Comparison of ENCODE assay signal across 11 cellular contexts in the genomic region with DNA sequence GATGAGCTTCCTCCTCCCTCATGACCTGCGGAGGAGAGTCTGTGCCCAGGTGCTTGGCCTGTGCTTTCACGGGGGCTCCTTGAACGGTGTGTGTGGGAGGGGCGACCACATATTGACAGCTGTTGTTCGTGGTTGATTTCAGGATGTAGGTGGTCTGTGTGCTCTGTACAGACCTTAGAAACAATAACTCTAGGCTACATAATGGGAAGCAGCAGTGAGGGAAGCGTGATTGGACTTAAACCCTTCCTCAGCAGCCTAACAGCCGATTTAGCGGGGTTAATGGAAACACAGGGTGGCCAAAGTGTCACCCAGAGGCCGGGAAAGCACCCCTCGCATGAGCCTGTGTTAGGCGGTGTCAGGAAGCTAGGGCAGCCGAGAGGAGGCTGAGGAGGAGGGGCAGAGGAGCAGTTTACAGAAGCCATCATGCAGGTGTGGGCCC. TPM values are rescaled to one million over a fixed set of nuclear protein-coding genes. Genes with fewer than 3 reads are reported as not detected.
DNase-seq lines count a peak whose midpoint lies in the region; ATAC-seq, FAIRE-seq and TF ChIP-seq lines count a peak whose summit lies in the region.
"Had no signal": no experiment of that assay in that cellular context is flagged by ENCODE, and none has a peak within 500 bp of the region (broad histone marks: within the 10 kb centered on the region; RNA-seq: fewer than 3 reads in every experiment).

No MANE protein-coding gene starts in this region.

- FAIRE-seq in GM12878 (lab: Jason Lieb, UNC) = no peak
- FAIRE-seq: bronchial epithelial cell had no signal

- SMC1A ChIA-PET in GM12878 (lab: Charles Lee; ENCODE audit: uncharacterized antibody, unreplicated experiment) = interaction anchor here (0.9 to 2.3 kb wide), 7 partner anchors 16 to 318 kb away, joined by 3 to 6 read pairs (median 4); a partner anchor contains a TSS

- ATAC-seq in GM21381 (IDR thresholded peaks at IDR 0.05; ENCODE audit: unreplicated experiment) (peak; percentile 64), GM12878 (peak; percentile 95), HG03280 (IDR thresholded peaks at IDR 0.05; ENCODE audit: unreplicated experiment) (no peak)

- no peaks in the 10 kb centered on the region for H3K9me3 ChIP-seq in BLaER1
- no peaks in the 10 kb centered on the region for H3K9me3 ChIP-seq in GM12878 (replicated peaks; ENCODE audit: control insufficient read depth, insufficient read depth, low read length)
- H3K9me3 ChIP-seq in right atrium auricular region = no peaks in the 10 kb centered on the region
- no peaks in the 10 kb centered on the region for H3K9me3 ChIP-seq in esophagus squamous epithelium
- H3K9me3 ChIP-seq: thoracic aorta had no signal

- peaks cover 23% of the 10 kb centered on the region; the same call in 1 of the 2 replicates for H4K20me1 ChIP-seq in BLaER1
- no peaks in the 10 kb centered on the region for H4K20me1 ChIP-seq in GM12878 (ENCODE audit: control insufficient read depth, insufficient read depth)

- H3K27ac ChIP-seq in BLaER1 (peak overlapping the region; percentile 67), GM12878 (ENCODE audit: control insufficient read depth, insufficient read depth) (no peak overlapping the region), right atrium auricular region (no peak overlapping the region), esophagus squamous epithelium (no peak overlapping the region)
- H3K27ac ChIP-seq: C4-2B, thoracic aorta had no signal

- H3K9ac ChIP-seq in BLaER1 = peak overlapping the region; percentile 56
- no peak overlapping the region for H3K9ac ChIP-seq in GM12878 (ENCODE audit: control insufficient read depth, insufficient read depth, low read length)

- CTCF ChIA-PET in GM12878 (lab: Yijun Ruan, JAX) = interaction anchor here (0.7 to 1.5 kb wide), 3 partner anchors 8 to 548 kb away, joined by 3 read pairs; no protein-coding TSS in a partner anchor

- WGBS in GM12878 (ENCODE audit: insufficient coverage, insufficient replicate concordance, low lambda C conversion rate, missing lambda C conversion rate) = 21% methylated on average over 12 of the region's 12 CpGs
- 49 to 68% methylated on average over 8 of the region's 12 CpGs for WGBS in esophagus squamous epithelium, 2 donors

- H3K4me2 ChIP-seq in BLaER1 = peak overlapping the region; percentile 87
- H3K4me2 ChIP-seq in GM12878 (ENCODE audit: control insufficient read depth, insufficient read depth) = 0 out of 2 replicates have a peak overlapping the region, but pooled peaks have one; percentile 40

- no peak for TF ChIP-seq CTCF in NB4 (IDR thresholded peaks at IDR 0.05; ENCODE audit: low read depth, low read length)
- no peak for TF ChIP-seq CTCF in GM12878 (IDR thresholded peaks at IDR 0.05 in 2 of 3, conservative IDR thresholded peaks at IDR 0.05 in 1 of 3; ENCODE audit: control insufficient read depth in 2 of 3, extremely low read depth in 1 of 3, insufficient read depth in 1 of 3, low read depth in 3 of 3, low read length in 3 of 3)
- no peak for TF ChIP-seq CTCF in right atrium auricular region (IDR thresholded peaks at IDR 0.05)
- TF ChIP-seq CTCF in esophagus squamous epithelium (IDR thresholded peaks at IDR 0.05) = no peak

- peaks cover 77% of the 10 kb centered on the region for H3K4me1 ChIP-seq in BLaER1
- H3K4me1 ChIP-seq in GM12878 (ENCODE audit: control insufficient read depth, insufficient read depth, low read length) = peaks cover 10% of the 10 kb centered on the region
- H3K4me1 ChIP-seq in right atrium auricular region = no peaks in the 10 kb centered on the region
- no peaks in the 10 kb centered on the region for H3K4me1 ChIP-seq in esophagus squamous epithelium

- H3K27me3 ChIP-seq in BLaER1 (no peaks in the 10 kb centered on the region), GM12878 (replicated peaks in 1 of 2; ENCODE audit: control insufficient read depth in 2 of 2, insufficient read depth in 2 of 2, low read length in 1 of 2) (no peaks in the 10 kb centered on the region), right atrium auricular region (no peaks in the 10 kb centered on the region), esophagus squamous epithelium (no peaks in the 10 kb centered on the region)

- H3K4me3 ChIP-seq in BLaER1 = peak overlapping the region; percentile 51
- H3K4me3 ChIP-seq in NB4 (ENCODE audit: low read depth, low read length) = no peak overlapping the region
- no peak overlapping the region for H3K4me3 ChIP-seq in GM12878
- H3K4me3 ChIP-seq in right atrium auricular region = no peak overlapping the region
- H3K4me3 ChIP-seq in esophagus squamous epithelium = no peak overlapping the region
- H3K4me3 ChIP-seq: thoracic aorta had no signal

- DNase-seq in NB4 (ENCODE audit: low read depth) (peak; percentile 67), GM12878 (ENCODE audit: low read depth, low spot score) (peak; percentile 4), right atrium auricular region (ENCODE audit: low spot score) (no peak), hippocampal formation (lab: John Stamatoyannopoulos, UW) (no peak), esophagus squamous epithelium (lab: John Stamatoyannopoulos, UW) (no peak)

- no TSS peak for BruUV-seq in GM12878 (replicated peaks; lab: Mats Ljungman, UMichigan)

- H2AFZ ChIP-seq in GM12878 (ENCODE audit: control insufficient read depth, low read depth, low read length) = peak overlapping the region; percentile 9; the same call in 1 of the 2 replicates

- no peak for TF ChIP-seq POLR2A in NB4 (IDR thresholded peaks at IDR 0.05; ENCODE audit: extremely low read depth, insufficient read length)
- no peak for TF ChIP-seq POLR2A in GM12878 (IDR thresholded peaks at IDR 0.05; ENCODE audit: low read depth, low read length)
- no peak for TF ChIP-seq POLR2A in esophagus squamous epithelium (IDR thresholded peaks at IDR 0.05)

- intact Hi-C loops in GM12878 (cut with micrococcal nuclease; ENCODE audit: unreplicated experiment) (no loop called here), esophagus squamous epithelium (cut with DNase I) (no loop called here)

- TF ChIP-seq RAD21 in GM12878 (IDR thresholded peaks at IDR 0.05; ENCODE audit: insufficient read depth, low read depth, low read length) = no peak

- in situ Hi-C loops in GM12878 (cut with MboI) = loop anchor here (5.0 kb wide), 1 partner anchor 936 kb away; no protein-coding TSS in a partner anchor

- TF ChIP-seq EP300 in GM12878 (IDR thresholded peaks at IDR 0.05; ENCODE audit: borderline replicate concordance in 1 of 2, control insufficient read depth in 1 of 2, low read depth in 2 of 2, low read length in 2 of 2) = no peak

- H3K79me2 ChIP-seq in GM12878 (ENCODE audit: control insufficient read depth, insufficient read depth, low read length) = no peaks in the 10 kb centered on the region

- RAD21 ChIA-PET in GM12878 (lab: Charles Lee; ENCODE audit: unreplicated experiment) = interaction anchor here (1.1 to 2.7 kb wide), 2 partner anchors 8 to 81 kb away, joined by 3 to 9 read pairs; a partner anchor contains a TSS

- POLR2A ChIA-PET in GM12878 (lab: Charles Lee) = no interaction called here

- peaks cover 11% of the 10 kb centered on the region; the same call in 1 of the 2 replicates for H3K36me3 ChIP-seq in BLaER1
- H3K36me3 ChIP-seq in GM12878 (ENCODE audit: control insufficient read depth in 2 of 2, insufficient read depth in 2 of 2, low read length in 1 of 2) = no peaks in the 10 kb centered on the region; a peak in 1 of 4 replicates
- H3K36me3 ChIP-seq in right atrium auricular region = peaks cover 5% of the 10 kb centered on the region
- H3K36me3 ChIP-seq in esophagus squamous epithelium = peaks cover 0 to 28% (median 0%) of the 10 kb centered on the region in 3 donors
- H3K36me3 ChIP-seq: thoracic aorta had no signal

TF ChIP-seq in GM12878, 131 proteins besides CTCF, POLR2A, EP300 and RAD21 (continues in another document):
- no peak for TF ChIP-seq ZSCAN29 (IDR thresholded peaks at IDR 0.05)
- TF ChIP-seq YY1 (IDR thresholded peaks at IDR 0.05; ENCODE audit: low read depth, low read length) = peak; percentile 20; the same call in 1 of the 2 replicates

RNA-seq across cellular contexts. Expression of a gene that starts 56.0 kb away (rescaled TPM):
- 47.6 and 50.0 TPM in 2 replicates for total RNA-seq in GM12878 (2013; cell fraction: nucleolus; rRNA removed)
- total RNA-seq in GM12878 (2014; rRNA removed) (25.3 and 26.1 TPM in 2 replicates), GM12878 (2014; rRNA removed; fragmentation: Illumina TruSeq; extraction: Trizol) (32.7 and 34.0 TPM in 2 replicates), GM12878 (2021) (19.7 and 22.7 TPM in 2 replicates), right atrium auricular region (10 to 100 TPM; 15.4 to 18.0 TPM), esophagus squamous epithelium (10 to 100 TPM; 11.2 to 18.6 (median 14.6) TPM)
- polyA plus RNA-seq in GM12878 (2011; ENCODE audit: low read depth) = 9.9 TPM
- polyA plus RNA-seq in GM12878 (2011; rRNA removed) (30.6 and 36.6 TPM in 2 replicates), GM12878 (2014; fragmentation: Illumina TruSeq; extraction: Trizol) (31.0 and 46.5 TPM in 2 replicates), GM12878 (2014; fragmentation: Nextera tagmentation; extraction: Ambion mirVana) (10 to 100 TPM; 22.7 to 27.8 TPM), GM12878 (2014; rRNA removed) (24.2 and 26.3 TPM in 2 replicates), GM12878 (2016; fragmentation: Nextera tagmentation; extraction: Ambion mirVana) (10 to 100 TPM; 39.3 to 48.7 TPM)
- 12.9 and 16.2 TPM in 2 replicates for polyA plus RNA-seq in GM12878 (2011; cell fraction: cytosol; rRNA removed)
- 20.5 and 24.0 TPM in 2 replicates for polyA plus RNA-seq in GM12878 (2011; cell fraction: nucleus; rRNA removed)
- 20.4 and 21.4 TPM in 2 replicates for polyA plus RNA-seq in GM12878 (2012)
- polyA minus RNA-seq in GM12878 (2011; rRNA and poly(A)+ RNA removed) = 14.7 and 18.5 TPM in 2 replicates
- 6.9 and 10.0 TPM in 2 replicates for polyA minus RNA-seq in GM12878 (2011; cell fraction: cytosol; rRNA and poly(A)+ RNA removed)
- 10.0 and 21.5 TPM in 2 replicates for polyA minus RNA-seq in GM12878 (2011; cell fraction: nucleus; rRNA and poly(A)+ RNA removed)

Comparison
In these comparisons a context has a peak if more than half of its experiments do, and no peak if none do; other contexts are left out.
1. DNase-seq: peak in NB4 (single experiment) and GM12878 (single experiment); none in right atrium auricular region (single experiment), hippocampal formation (0 of 2) and esophagus squamous epithelium (single experiment).